Comparison of ENCODE assay signal across 30 cellular contexts in genomic region chr10:13698217-13698616, GRCh38.
DNase-seq lines count a peak whose midpoint lies in the region; ATAC-seq and TF ChIP-seq lines count a peak whose summit lies in the region.
"Had no signal": no experiment of that assay in that cellular context is flagged by ENCODE, and none has a peak within 500 bp of the region (broad histone marks: within the 10 kb centered on the region; RNA-seq: fewer than 3 reads in every experiment).

No MANE protein-coding gene starts in this region.

- H3K4me2 ChIP-seq in GM23338: no peak overlapping the region

- no peak overlapping the region for H3K27ac Mint-ChIP-seq in MCF 10A (ENCODE audit: low read depth, unreplicated experiment)
- peak overlapping the region; percentile 54 for H3K27ac Mint-ChIP-seq in nephron progenitor cell
- no peak overlapping the region for H3K27ac Mint-ChIP-seq in GM23338
- H3K27ac Mint-ChIP-seq: activated CD4-positive, alpha-beta T cell treated with anti-CD3 and anti-CD28 coated beads, Interleukin-2, amount 10 ng/mL, durations not matched to agents 24 days and 14 days; activated CD8-positive, alpha-beta memory T cell treated with anti-CD3 and anti-CD28 coated beads, Interleukin-2, amount 10 ng/mL, durations not matched to agents 7 days and 5 days; activated naive CD8-positive, alpha-beta T cell; activated T-helper 1 cell treated with anti-CD3 and anti-CD28 coated beads, Interleukin-12 subunit alpha, Interleukin-12 subunit beta, Interleukin-2, Interleukin-4 antibody, amounts not matched to agents 30 ng/mL and 10 ng/mL and 1 ng/mL, durations not matched to agents 14 hours and 24 hours and 36 hours; naive B cell; stimulated activated effector memory CD8-positive, alpha-beta T cell treated with anti-CD3 and anti-CD28 coated beads, Interleukin-12 subunit alpha, Interleukin-12 subunit beta, amount 100 ng/mL, for 72 hours; T-helper 1 cell treated with Interleukin-12 subunit alpha and Interleukin-12 subunit beta and Interleukin-4 antibody, amounts not matched to agents 30 μg/mL and 1 μg/mL, for 36 hours had no signal

- H3K36me3 ChIP-seq in breast epithelium: no peaks in the 10 kb centered on the region
- no peaks in the 10 kb centered on the region for H3K36me3 ChIP-seq in GM23338 (ENCODE audit: insufficient read depth)
- H3K36me3 ChIP-seq: gastrocnemius medialis, SJCRH30 had no signal

- H3K36me3 Mint-ChIP-seq in MCF 10A (ENCODE audit: insufficient read depth, unreplicated experiment): peaks cover 4% of the 10 kb centered on the region
- peaks cover 83% of the 10 kb centered on the region for H3K36me3 Mint-ChIP-seq in nephron progenitor cell (ENCODE audit: low read depth)
- peaks cover 69% of the 10 kb centered on the region for H3K36me3 Mint-ChIP-seq in GM23338 (ENCODE audit: low read depth)
- H3K36me3 Mint-ChIP-seq: activated CD8-positive, alpha-beta memory T cell treated with anti-CD3 and anti-CD28 coated beads, Interleukin-2, amount 10 ng/mL, durations not matched to agents 7 days and 5 days; activated naive CD8-positive, alpha-beta T cell; naive B cell; stimulated activated effector memory CD8-positive, alpha-beta T cell treated with anti-CD3 and anti-CD28 coated beads, Interleukin-12 subunit alpha, Interleukin-12 subunit beta, amount 100 ng/mL, for 72 hours had no signal

- no peaks in the 10 kb centered on the region for H3K9me3 ChIP-seq in breast epithelium
- H3K9me3 ChIP-seq: esophagus muscularis mucosa, gastrocnemius medialis, SJCRH30, thoracic aorta had no signal

- H3K9me2 ChIP-seq in GM23338 (ENCODE audit: insufficient read depth): no peaks in the 10 kb centered on the region

- H3K4me1 Mint-ChIP-seq in MCF 10A (ENCODE audit: insufficient read depth, unreplicated experiment) (no peaks in the 10 kb centered on the region), nephron progenitor cell (peaks cover 53% of the 10 kb centered on the region), GM23338 (peaks cover 12% of the 10 kb centered on the region)
- H3K4me1 Mint-ChIP-seq: activated CD4-positive, alpha-beta T cell treated with anti-CD3 and anti-CD28 coated beads, Interleukin-2, amount 10 ng/mL, durations not matched to agents 24 days and 14 days; activated CD8-positive, alpha-beta memory T cell treated with anti-CD3 and anti-CD28 coated beads, Interleukin-2, amount 10 ng/mL, durations not matched to agents 7 days and 5 days; naive B cell; stimulated activated effector memory CD8-positive, alpha-beta T cell treated with anti-CD3 and anti-CD28 coated beads, Interleukin-12 subunit alpha, Interleukin-12 subunit beta, amount 100 ng/mL, for 72 hours had no signal

- H3K27ac ChIP-seq in breast epithelium (no peak overlapping the region), GM23338 (ENCODE audit: low read depth) (no peak overlapping the region)
- H3K27ac ChIP-seq: 22Rv1, gastrocnemius medialis, GM23248, SJCRH30 had no signal

- H3K4me3 ChIP-seq in breast epithelium (no peak overlapping the region), fibroblast of mammary gland (ENCODE audit: control insufficient read depth, low read depth, low read length) (no peak overlapping the region), GM23338 (no peak overlapping the region)
- H3K4me3 ChIP-seq: esophagus muscularis mucosa, gastrocnemius medialis, GM23248, SJCRH30, thoracic aorta had no signal

- no peak overlapping the region for H3K4me3 Mint-ChIP-seq in MCF 10A (ENCODE audit: unreplicated experiment)
- no peak overlapping the region for H3K4me3 Mint-ChIP-seq in nephron progenitor cell
- H3K4me3 Mint-ChIP-seq in GM23338: no peak overlapping the region
- H3K4me3 Mint-ChIP-seq: activated CD4-positive, alpha-beta T cell treated with anti-CD3 and anti-CD28 coated beads, Interleukin-2, amount 10 ng/mL, durations not matched to agents 24 days and 14 days; activated CD8-positive, alpha-beta memory T cell treated with anti-CD3 and anti-CD28 coated beads, Interleukin-2, amount 10 ng/mL, durations not matched to agents 7 days and 5 days; activated naive CD8-positive, alpha-beta T cell; activated T-helper 1 cell treated with anti-CD3 and anti-CD28 coated beads, Interleukin-12 subunit alpha, Interleukin-12 subunit beta, Interleukin-2, Interleukin-4 antibody, amounts not matched to agents 30 ng/mL and 10 ng/mL and 1 ng/mL, durations not matched to agents 14 hours and 24 hours and 36 hours; naive B cell; stimulated activated effector memory CD8-positive, alpha-beta T cell treated with anti-CD3 and anti-CD28 coated beads, Interleukin-12 subunit alpha, Interleukin-12 subunit beta, amount 100 ng/mL, for 72 hours; T-helper 1 cell treated with Interleukin-12 subunit alpha and Interleukin-12 subunit beta and Interleukin-4 antibody, amounts not matched to agents 30 μg/mL and 1 μg/mL, for 36 hours had no signal

- H2AFZ ChIP-seq in GM23338: no peak overlapping the region
- H2AFZ ChIP-seq: GM23248 had no signal

- DNase-seq in MCF 10A (ENCODE audit: unreplicated experiment) (peak; percentile 55), breast epithelium (ENCODE audit: low spot score in 2 of 2) (no peak), fibroblast of mammary gland (ENCODE audit: low read depth) (peak; percentile 59), nephron progenitor cell (no peak), GM23338 (ENCODE audit: low spot score) (no peak), NCI-H2196 (lab: John Stamatoyannopoulos, UW; ENCODE audit: unreplicated experiment) (no peak)
- no peak for DNase-seq in activated CD4-positive, alpha-beta T cell treated with anti-CD3 and anti-CD28 coated beads, Interleukin-2, amount 50 U/mL, for 48 hours
- DNase-seq: activated CD4-positive, alpha-beta T cell treated with anti-CD3 and anti-CD28 coated beads, Interleukin-2, amount 10 ng/mL, durations not matched to agents 24 days and 14 days; activated CD8-positive, alpha-beta memory T cell treated with anti-CD3 and anti-CD28 coated beads, Interleukin-2, amount 10 ng/mL, durations not matched to agents 7 days and 5 days; AML-193; DMS53; effector CD8-positive, alpha-beta T cell; gastrocnemius medialis; GM23248; Karpas-422; mesendoderm; naive B cell; NCI-H1092; NCI-H2029; NCI-H446; SJCRH30 had no signal

- H3F3A ChIP-seq in GM23338 (replicated peaks; ENCODE audit: low read depth): no peaks in the 10 kb centered on the region

- no peak for TF ChIP-seq POLR2A in breast epithelium (IDR thresholded peaks at IDR 0.05)

- H3K9me3 Mint-ChIP-seq in MCF 10A (ENCODE audit: unreplicated experiment): no peaks in the 10 kb centered on the region
- H3K9me3 Mint-ChIP-seq in nephron progenitor cell: no peaks in the 10 kb centered on the region
- no peaks in the 10 kb centered on the region for H3K9me3 Mint-ChIP-seq in GM23338
- H3K9me3 Mint-ChIP-seq: activated CD4-positive, alpha-beta T cell treated with anti-CD3 and anti-CD28 coated beads, Interleukin-2, amount 10 ng/mL, durations not matched to agents 24 days and 14 days; activated T-helper 1 cell treated with anti-CD3 and anti-CD28 coated beads, Interleukin-12 subunit alpha, Interleukin-12 subunit beta, Interleukin-2, Interleukin-4 antibody, amounts not matched to agents 30 ng/mL and 10 ng/mL and 1 ng/mL, durations not matched to agents 14 hours and 24 hours and 36 hours; naive B cell; stimulated activated effector memory CD8-positive, alpha-beta T cell treated with anti-CD3 and anti-CD28 coated beads, Interleukin-12 subunit alpha, Interleukin-12 subunit beta, amount 100 ng/mL, for 72 hours; T-helper 1 cell treated with Interleukin-12 subunit alpha and Interleukin-12 subunit beta and Interleukin-4 antibody, amounts not matched to agents 30 μg/mL and 1 μg/mL, for 36 hours had no signal

- CTCF ChIA-PET in MCF 10A (lab: Yijun Ruan, JAX): interaction anchor here (0.5 to 1.5 kb wide), 6 partner anchors 10 to 1417 kb away, joined by 3 to 5 read pairs (median 4); no protein-coding TSS in a partner anchor

- H4K20me1 ChIP-seq in GM23338 (replicated peaks; ENCODE audit: insufficient read depth): no peaks in the 10 kb centered on the region

- H3K4me1 ChIP-seq in breast epithelium (no peaks in the 10 kb centered on the region), GM23338 (ENCODE audit: insufficient read depth) (peaks cover 10% of the 10 kb centered on the region; the same call in 1 of the 2 replicates)
- H3K4me1 ChIP-seq: gastrocnemius medialis had no signal

- no peaks in the 10 kb centered on the region for H3K79me2 ChIP-seq in GM23338 (replicated peaks; ENCODE audit: insufficient read depth)

- H3K27me3 Mint-ChIP-seq in MCF 10A (ENCODE audit: insufficient read depth, unreplicated experiment): no peaks in the 10 kb centered on the region
- H3K27me3 Mint-ChIP-seq in nephron progenitor cell (ENCODE audit: low read depth, poor library complexity): peaks cover 4% of the 10 kb centered on the region
- peaks cover 2% of the 10 kb centered on the region for H3K27me3 Mint-ChIP-seq in GM23338 (ENCODE audit: insufficient read depth, low read depth, poor library complexity)

- intact Hi-C loops in MCF 10A (cut with micrococcal nuclease): no loop called here
- intact Hi-C loops in breast epithelium (cut with DNase I; ENCODE audit: low total_unique reads): no loop called here

- POLR2A ChIA-PET in MCF 10A (lab: Yijun Ruan, JAX): no interaction called here

- no TSS peak for BruUV-seq in MCF 10A (replicated peaks; lab: Mats Ljungman, UMichigan)

- H3K27me3 ChIP-seq in breast epithelium (no peaks in the 10 kb centered on the region), GM23338 (ENCODE audit: insufficient read depth) (no peaks in the 10 kb centered on the region)
- H3K27me3 ChIP-seq: esophagus muscularis mucosa, gastrocnemius medialis, SJCRH30 had no signal

- no peak for TF ChIP-seq CTCF in MCF 10A (IDR thresholded peaks at IDR 0.05; ENCODE audit: unreplicated experiment)
- TF ChIP-seq CTCF in breast epithelium (IDR thresholded peaks at IDR 0.05): no peak
- TF ChIP-seq CTCF in fibroblast of mammary gland (conservative IDR thresholded peaks at IDR 0.05; ENCODE audit: control insufficient read depth, insufficient read depth, low read depth, low read length): no peak
- TF ChIP-seq CTCF in nephron progenitor cell (IDR thresholded peaks at IDR 0.05): no peak
- TF ChIP-seq CTCF in GM23338 (conservative IDR thresholded peaks at IDR 0.05; ENCODE audit: low read depth in 2 of 2): no peak

- no peak for ATAC-seq in GM18511 (IDR thresholded peaks at IDR 0.05; ENCODE audit: unreplicated experiment)
- ATAC-seq in GM23338: no peak
- ATAC-seq: activated CD8-positive, alpha-beta memory T cell treated with anti-CD3 and anti-CD28 coated beads, Interleukin-2, amount 10 ng/mL, durations not matched to agents 7 days and 5 days; gastrocnemius medialis; sciatic nerve; stimulated activated effector memory CD8-positive, alpha-beta T cell treated with anti-CD3 and anti-CD28 coated beads, Interleukin-12 subunit alpha, Interleukin-12 subunit beta, amount 100 ng/mL, for 72 hours had no signal

TF ChIP-seq in GM23338, 12 proteins besides CTCF, POLR2A, EP300 and RAD21 (continues in another document):
- no peak for TF ChIP-seq EZH2 (IDR thresholded peaks at IDR 0.05; ENCODE audit: low read depth, unreplicated experiment)

Comparison
In these comparisons a context has a peak if more than half of its experiments do, and no peak if none do; other contexts are left out.
1. DNase-seq: peak in MCF 10A (single experiment) and fibroblast of mammary gland (single experiment); none in breast epithelium (0 of 2), nephron progenitor cell (single experiment), activated CD4-positive, alpha-beta T cell treated with anti-CD3 and anti-CD28 coated beads, Interleukin-2, amount 50 U/mL, for 48 hours (0 of 2), GM23338 (single experiment) and NCI-H2196 (single experiment).